10 cellular contexts compared by ENCODE assay signal in genomic region chr14:102187044-102187443, GRCh38. TPM values are rescaled to one million over a fixed set of nuclear protein-coding genes. Genes with fewer than 3 reads are reported as not detected.
DNase-seq lines count a peak whose midpoint lies in the region; ATAC-seq and TF ChIP-seq lines count a peak whose summit lies in the region.
"Had no signal": no experiment of that assay in that cellular context is flagged by ENCODE, and none has a peak within 500 bp of the region (broad histone marks: within the 10 kb centered on the region; RNA-seq: fewer than 3 reads in every experiment).

No MANE protein-coding gene starts in this region.

- H3K4me1 Mint-ChIP-seq in activated T-helper 17 cell treated with anti-CD3 and anti-CD28 coated beads, Interleukin-2, amount 50 U/mL, for 72 hours = peaks cover 44% of the 10 kb centered on the region

- TF ChIP-seq CTCF in gastroesophageal sphincter (IDR thresholded peaks at IDR 0.05) (no peak), Peyer's patch (IDR thresholded peaks at IDR 0.05) (no peak)

- peak overlapping the region; percentile 17 for H3K4me3 Mint-ChIP-seq in activated T-helper 17 cell treated with anti-CD3 and anti-CD28 coated beads, Interleukin-2, amount 50 U/mL, for 72 hours
- H3K4me3 Mint-ChIP-seq: B cell had no signal

- no peaks in the 10 kb centered on the region for H3K27me3 ChIP-seq in gastroesophageal sphincter
- H3K27me3 ChIP-seq in stomach smooth muscle (ENCODE audit: control insufficient read depth in 1 of 2, insufficient read depth in 2 of 2, low read length in 2 of 2) = no peaks in the 10 kb centered on the region
- H3K27me3 ChIP-seq in Peyer's patch = no peaks in the 10 kb centered on the region

- no peaks in the 10 kb centered on the region for H3K9me3 ChIP-seq in gastroesophageal sphincter
- no peaks in the 10 kb centered on the region for H3K9me3 ChIP-seq in stomach smooth muscle (ENCODE audit: control insufficient read depth in 2 of 2, low read length in 2 of 2)
- H3K9me3 ChIP-seq in Peyer's patch = no peaks in the 10 kb centered on the region

- H3K27ac Mint-ChIP-seq in activated T-helper 17 cell treated with anti-CD3 and anti-CD28 coated beads, Interleukin-2, amount 50 U/mL, for 72 hours = peak overlapping the region; percentile 83
- H3K27ac Mint-ChIP-seq: B cell had no signal

- DNase-seq in NCI-H510A treated with DMSO at 0.1 percent for 48 hours (lab: John Stamatoyannopoulos, UW) (peak; percentile 19), NCI-H510A (lab: John Stamatoyannopoulos, UW) (no peak), Peyer's patch (no peak)
- DNase-seq: MM.1S had no signal

- TF ChIP-seq POLR2A in gastroesophageal sphincter (IDR thresholded peaks at IDR 0.05) (no peak), Peyer's patch (IDR thresholded peaks at IDR 0.05) (no peak)

- no peak for TF ChIP-seq EP300 in gastroesophageal sphincter (IDR thresholded peaks at IDR 0.05)

- no peaks in the 10 kb centered on the region for H3K9me3 Mint-ChIP-seq in activated T-helper 17 cell treated with anti-CD3 and anti-CD28 coated beads, Interleukin-2, amount 50 U/mL, for 72 hours

- no peaks in the 10 kb centered on the region for H3K27me3 Mint-ChIP-seq in activated T-helper 17 cell treated with anti-CD3 and anti-CD28 coated beads, Interleukin-2, amount 50 U/mL, for 72 hours
- H3K27me3 Mint-ChIP-seq: B cell had no signal

- H3K36me3 Mint-ChIP-seq in activated T-helper 17 cell treated with anti-CD3 and anti-CD28 coated beads, Interleukin-2, amount 50 U/mL, for 72 hours (ENCODE audit: low read depth) = no peaks in the 10 kb centered on the region

- H3K36me3 ChIP-seq in gastroesophageal sphincter = no peaks in the 10 kb centered on the region
- no peaks in the 10 kb centered on the region for H3K36me3 ChIP-seq in stomach smooth muscle (ENCODE audit: control insufficient read depth in 2 of 2, insufficient read depth in 2 of 2, low read length in 2 of 2)
- H3K36me3 ChIP-seq in Peyer's patch = no peaks in the 10 kb centered on the region

- H3K9ac ChIP-seq in stomach smooth muscle (ENCODE audit: low read length in 2 of 2) = no peak overlapping the region

- WGBS in gastroesophageal sphincter (ENCODE audit: low coverage in 1 of 2), 2 donors = 0 to 13% methylated on average over 1 to 3 of the region's 3 CpGs

- peak; percentile 22 for ATAC-seq in activated T-helper 17 cell treated with anti-CD3 and anti-CD28 coated beads, Interleukin-2, amount 50 U/mL, for 72 hours (replicated peaks)
- peak; percentile 89 for ATAC-seq in gastroesophageal sphincter
- no peak for ATAC-seq in GM18909 (IDR thresholded peaks at IDR 0.05; ENCODE audit: poor library complexity, unreplicated experiment)
- ATAC-seq in HG03280 (IDR thresholded peaks at IDR 0.05; ENCODE audit: unreplicated experiment) = no peak

- H3K27ac ChIP-seq in gastroesophageal sphincter (peak overlapping the region; percentile 68 to 79 (median 73)), stomach smooth muscle (ENCODE audit: low read length) (peak overlapping the region; percentile 75), Peyer's patch (no peak overlapping the region)

- H3K4me3 ChIP-seq in gastroesophageal sphincter (no peak overlapping the region), stomach smooth muscle (ENCODE audit: low read length in 2 of 2) (peak overlapping the region; percentile 13 to 44), Peyer's patch (no peak overlapping the region)

- peaks cover 3 to 60% (median 25%) of the 10 kb centered on the region in 3 donors for H3K4me1 ChIP-seq in gastroesophageal sphincter
- H3K4me1 ChIP-seq in stomach smooth muscle (ENCODE audit: control insufficient read depth, insufficient read depth, low read length) = peaks cover 33% of the 10 kb centered on the region
- peaks cover 0 to 20% (median 0%) of the 10 kb centered on the region in 4 donors for H3K4me1 ChIP-seq in Peyer's patch

RNA-seq across cellular contexts. Expression of gene WDR20, which starts 47.3 kb away (rescaled TPM):
- 10 to 100 TPM; 30.9 to 33.0 TPM for total RNA-seq in activated T-helper 17 cell treated with anti-CD3 and anti-CD28 coated beads, Interleukin-2, amount 50 U/mL, for 72 hours
- total RNA-seq in gastroesophageal sphincter = 10 to 100 TPM; 24.6 to 33.0 (median 28.9) TPM
- 10 to 100 TPM; 27.6 to 36.7 (median 33.6) TPM for total RNA-seq in Peyer's patch

Comparison
In these comparisons a context has a peak if more than half of its experiments do, and no peak if none do; other contexts are left out.
1. ATAC-seq: peak in activated T-helper 17 cell treated with anti-CD3 and anti-CD28 coated beads, Interleukin-2, amount 50 U/mL, for 72 hours (single experiment) and gastroesophageal sphincter (single experiment); none in GM18909 (single experiment) and HG03280 (single experiment).
2. H3K27ac ChIP-seq: peak in gastroesophageal sphincter (4 of 4) and stomach smooth muscle (single experiment); none in Peyer's patch (0 of 4).
3. H3K4me3 ChIP-seq: peak in stomach smooth muscle (2 of 2); none in gastroesophageal sphincter (0 of 2) and Peyer's patch (0 of 4).